ENCODE assay signal across 15 cellular contexts in the genomic region with DNA sequence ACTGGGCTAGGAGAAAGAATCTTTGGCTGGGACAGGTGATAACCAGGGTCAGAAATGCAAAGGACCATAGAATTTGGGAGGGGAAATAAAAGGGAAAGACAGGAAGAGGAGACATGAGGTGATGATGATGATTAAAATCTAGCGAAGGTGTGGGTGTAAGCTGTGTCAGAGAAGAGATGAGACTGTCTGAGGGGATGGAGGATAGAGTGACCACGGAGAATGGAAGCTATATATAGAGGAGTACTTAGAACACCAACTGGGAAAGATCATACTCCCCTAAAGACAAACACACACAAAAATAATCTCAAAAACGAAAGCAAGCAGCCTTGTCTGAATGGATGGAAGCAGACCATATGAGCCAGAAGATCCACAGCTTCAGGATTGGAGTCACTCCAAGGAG.
DNase-seq lines count a peak whose midpoint lies in the region; ATAC-seq and TF ChIP-seq lines count a peak whose summit lies in the region.
"Had no signal": no experiment of that assay in that cellular context is flagged by ENCODE, and none has a peak within 500 bp of the region (broad histone marks: within the 10 kb centered on the region; RNA-seq: fewer than 3 reads in every experiment).

No MANE protein-coding gene starts in this region.

- H4K20me1 ChIP-seq in PC-9 (ENCODE audit: insufficient read depth), result no peaks in the 10 kb centered on the region

- H3K36me3 Mint-ChIP-seq in activated naive CD8-positive, alpha-beta T cell treated with anti-CD3 and anti-CD28 coated beads, Interleukin-2, amount 50 U/mL, for 24 hours (ENCODE audit: low read depth), result no peaks in the 10 kb centered on the region
- peaks cover 2% of the 10 kb centered on the region for H3K36me3 Mint-ChIP-seq in activated naive CD8-positive, alpha-beta T cell treated with anti-CD3 and anti-CD28 coated beads for 36 hours
- H3K36me3 Mint-ChIP-seq in immature natural killer cell, result no peaks in the 10 kb centered on the region

- H3K36me3 ChIP-seq in PC-9 (ENCODE audit: low read depth), result no peaks in the 10 kb centered on the region
- H3K36me3 ChIP-seq in SJCRH30, result no peaks in the 10 kb centered on the region

- H3K4me3 Mint-ChIP-seq in activated naive CD8-positive, alpha-beta T cell treated with anti-CD3 and anti-CD28 coated beads, Interleukin-2, amount 50 U/mL, for 24 hours, result no peak overlapping the region
- no peak overlapping the region for H3K4me3 Mint-ChIP-seq in activated naive CD8-positive, alpha-beta T cell treated with anti-CD3 and anti-CD28 coated beads for 36 hours
- no peak overlapping the region for H3K4me3 Mint-ChIP-seq in immature natural killer cell
- H3K4me3 Mint-ChIP-seq: B cell; CD4-positive, alpha-beta T cell; GM23338 had no signal

- no peaks in the 10 kb centered on the region for H3F3A ChIP-seq in PC-9 (ENCODE audit: insufficient read depth, low read depth)

- peaks cover 6% of the 10 kb centered on the region for H3K9me3 ChIP-seq in PC-9 (ENCODE audit: insufficient read depth, low read depth)
- no peaks in the 10 kb centered on the region for H3K9me3 ChIP-seq in SJCRH30 (replicated peaks)

- H3K79me2 ChIP-seq in PC-9 (ENCODE audit: low read depth), result no peaks in the 10 kb centered on the region

- H3K27ac Mint-ChIP-seq in activated naive CD8-positive, alpha-beta T cell treated with anti-CD3 and anti-CD28 coated beads, Interleukin-2, amount 50 U/mL, for 24 hours, result no peak overlapping the region
- H3K27ac Mint-ChIP-seq in activated naive CD8-positive, alpha-beta T cell treated with anti-CD3 and anti-CD28 coated beads for 36 hours, result no peak overlapping the region
- H3K27ac Mint-ChIP-seq in immature natural killer cell, result no peak overlapping the region
- H3K27ac Mint-ChIP-seq: B cell; CD4-positive, alpha-beta T cell; GM23338 had no signal

- no peaks in the 10 kb centered on the region for H3K9me2 ChIP-seq in PC-9 (ENCODE audit: insufficient read depth)

- H3K27me3 ChIP-seq in PC-9 (ENCODE audit: insufficient read depth, low read depth), result no peaks in the 10 kb centered on the region
- H3K27me3 ChIP-seq in SJCRH30, result no peaks in the 10 kb centered on the region

- no peak for DNase-seq in activated naive CD8-positive, alpha-beta T cell treated with anti-CD3 and anti-CD28 coated beads, Interleukin-2, amount 50 U/mL, for 24 hours
- DNase-seq in activated naive CD8-positive, alpha-beta T cell treated with anti-CD3 and anti-CD28 coated beads for 36 hours, result no peak
- DNase-seq in PC-9, result no peak
- peak; percentile 50 for DNase-seq in choroid plexus epithelial cell (ENCODE audit: low read depth)
- no peak for DNase-seq in immature natural killer cell
- no peak for DNase-seq in NCI-H1105 treated with DMSO at 0.1 percent for 48 hours (lab: John Stamatoyannopoulos, UW)
- DNase-seq in SJCRH30, result no peak
- DNase-seq: C1 segment of cervical spinal cord; Calu3; CD4-positive, alpha-beta T cell; DMS 273 treated with DMSO at 0.1 percent for 48 hours; H7 had no signal

- no TSS peak for BruUV-seq in PC-9 (replicated peaks; lab: Mats Ljungman, UMichigan)

- peak; percentile 57 for ATAC-seq in activated naive CD8-positive, alpha-beta T cell treated with anti-CD3 and anti-CD28 coated beads, Interleukin-2, amount 50 U/mL, for 24 hours
- ATAC-seq: GM23338 had no signal

- H3K4me3 ChIP-seq in PC-9 (no peak overlapping the region), choroid plexus epithelial cell (ENCODE audit: low read depth, low read length) (no peak overlapping the region), SJCRH30 (no peak overlapping the region)
- H3K4me3 ChIP-seq: GM23338 had no signal

- POLR2A ChIA-PET in PC-9 (lab: Charles Lee; ENCODE audit: unreplicated experiment), result no interaction called here

- H3K4me1 ChIP-seq in PC-9 (replicated peaks; ENCODE audit: insufficient read depth) (no peaks in the 10 kb centered on the region), SJCRH30 (no peaks in the 10 kb centered on the region)

- no peaks in the 10 kb centered on the region for H3K9me3 Mint-ChIP-seq in activated naive CD8-positive, alpha-beta T cell treated with anti-CD3 and anti-CD28 coated beads, Interleukin-2, amount 50 U/mL, for 24 hours
- H3K9me3 Mint-ChIP-seq in activated naive CD8-positive, alpha-beta T cell treated with anti-CD3 and anti-CD28 coated beads for 36 hours, result peaks cover 4% of the 10 kb centered on the region
- H3K9me3 Mint-ChIP-seq in immature natural killer cell, result no peaks in the 10 kb centered on the region

- TF ChIP-seq CTCF in PC-9 (conservative IDR thresholded peaks at IDR 0.05), result no peak
- no peak for TF ChIP-seq CTCF in choroid plexus epithelial cell (conservative IDR thresholded peaks at IDR 0.05; ENCODE audit: low read depth, low read length)

- H3K4me1 Mint-ChIP-seq in activated naive CD8-positive, alpha-beta T cell treated with anti-CD3 and anti-CD28 coated beads, Interleukin-2, amount 50 U/mL, for 24 hours, result peaks cover 8% of the 10 kb centered on the region
- peaks cover 6% of the 10 kb centered on the region for H3K4me1 Mint-ChIP-seq in activated naive CD8-positive, alpha-beta T cell treated with anti-CD3 and anti-CD28 coated beads for 36 hours
- peaks cover 0 to 3% of the 10 kb centered on the region in 2 donors for H3K4me1 Mint-ChIP-seq in immature natural killer cell
- H3K4me1 Mint-ChIP-seq: B cell had no signal

- no peak overlapping the region for H3K27ac ChIP-seq in PC-9
- H3K27ac ChIP-seq in SJCRH30, result no peak overlapping the region
- H3K27ac ChIP-seq: HL-60 had no signal

- no peak overlapping the region for H3K4me2 ChIP-seq in PC-9
- H3K4me2 ChIP-seq: GM23338 had no signal

- peak overlapping the region; percentile 46; the same call in 1 of the 2 replicates for H2AFZ ChIP-seq in PC-9
- H2AFZ ChIP-seq: GM23338 had no signal

- CTCF ChIA-PET in PC-9 (lab: Charles Lee), result no interaction called here

- intact Hi-C loops in PC-9 (cut with micrococcal nuclease; ENCODE audit: unreplicated experiment), result no loop called here

- H3K27me3 Mint-ChIP-seq in activated naive CD8-positive, alpha-beta T cell treated with anti-CD3 and anti-CD28 coated beads, Interleukin-2, amount 50 U/mL, for 24 hours, result no peaks in the 10 kb centered on the region
- no peaks in the 10 kb centered on the region for H3K27me3 Mint-ChIP-seq in activated naive CD8-positive, alpha-beta T cell treated with anti-CD3 and anti-CD28 coated beads for 36 hours
- peaks cover 0 to 2% (median 2%) of the 10 kb centered on the region in 3 donors for H3K27me3 Mint-ChIP-seq in immature natural killer cell (ENCODE audit: low read depth in 3 of 3)
- H3K27me3 Mint-ChIP-seq: CD4-positive, alpha-beta T cell had no signal
